ENCODE assay signal across 7 cellular contexts in the genomic region with DNA sequence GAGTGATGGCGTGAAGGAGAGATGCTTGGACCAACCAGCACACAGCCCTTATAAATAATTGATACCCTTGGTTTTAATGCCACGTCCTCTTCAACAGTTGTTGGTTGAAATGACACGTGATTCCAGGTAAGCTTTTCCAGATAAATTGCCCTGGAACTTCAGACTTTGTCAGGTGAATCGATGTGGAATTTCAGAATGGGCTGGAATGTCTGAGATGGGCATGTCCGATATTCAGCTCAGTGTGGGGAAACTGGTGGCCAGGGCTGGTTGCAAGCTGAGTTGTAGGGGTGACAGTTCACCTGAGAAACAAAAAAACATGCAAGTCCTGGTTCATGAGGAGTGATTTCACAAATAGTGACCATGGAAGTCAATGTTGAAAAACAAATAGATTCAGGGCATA.
DNase-seq lines count a peak whose midpoint lies in the region; ATAC-seq and TF ChIP-seq lines count a peak whose summit lies in the region.
"Not testable (repeated sequence)": the region's sequence is repeated elsewhere in the genome, so short reads cannot be mapped to it uniquely, and the experiment has no call there.

No MANE protein-coding gene starts in this region.

- H3K9me2 ChIP-seq in MM.1S (replicated peaks; ENCODE audit: insufficient read depth, low read length) = not testable (repeated sequence)

- H3K9me3 ChIP-seq in CD8-positive, alpha-beta memory T cell (ENCODE audit: low read length); MM.1S (replicated peaks; ENCODE audit: insufficient read depth, low read length); liver (ENCODE audit: control insufficient read depth in 4 of 4, low read length in 3 of 4): not testable (repeated sequence)

- not testable (repeated sequence) for H3K27ac ChIP-seq in CD8-positive, alpha-beta memory T cell (ENCODE audit: low read depth, low read length)
- H3K27ac ChIP-seq in MM.1S (ENCODE audit: low read length) (peak overlapping the region; percentile 95; the same call in 1 of the 2 replicates), liver (ENCODE audit: low read depth in 1 of 2, low read length in 2 of 2) (peak overlapping the region; percentile 64 to 71)

- H3K4me1 Mint-ChIP-seq in CD8-positive, alpha-beta memory T cell = peaks cover 18 to 28% (median 20%) of the 10 kb centered on the region in 3 donors
- H3K4me1 Mint-ChIP-seq in activated T-cell treated with anti-CD3 and anti-CD28 coated beads, Interleukin-2, amount 50 U/mL, for 24 hours (ENCODE audit: low read depth) = peaks cover 35% of the 10 kb centered on the region
- H3K4me1 Mint-ChIP-seq in chondrocyte (ENCODE audit: low read depth) = peaks cover 59% of the 10 kb centered on the region
- H3K4me1 Mint-ChIP-seq in naive thymus-derived CD8-positive, alpha-beta T cell; progenitor cell of endocrine pancreas (ENCODE audit: low read depth): not testable (repeated sequence)

- peak overlapping the region in 6 of 8 donors; percentile 81 to 99 (median 92) for H3K27ac Mint-ChIP-seq in CD8-positive, alpha-beta memory T cell
- H3K27ac Mint-ChIP-seq in activated T-cell treated with anti-CD3 and anti-CD28 coated beads, Interleukin-2, amount 50 U/mL, for 24 hours = peak overlapping the region; percentile 79
- H3K27ac Mint-ChIP-seq in chondrocyte (ENCODE audit: unreplicated experiment) = peak overlapping the region; percentile 51
- H3K27ac Mint-ChIP-seq in naive thymus-derived CD8-positive, alpha-beta T cell = peak overlapping the region in 7 of 10 donors; percentile 77 to 91 (median 87)
- H3K27ac Mint-ChIP-seq in progenitor cell of endocrine pancreas = peak overlapping the region; percentile 98

- H3K9ac ChIP-seq in MM.1S (ENCODE audit: low read length); liver (ENCODE audit: low read depth in 1 of 2, low read length in 2 of 2): not testable (repeated sequence)

- H3K79me2 ChIP-seq in MM.1S (ENCODE audit: low read length) = not testable (repeated sequence)

- ATAC-seq in naive thymus-derived CD8-positive, alpha-beta T cell = not testable (repeated sequence)

- H4K20me1 ChIP-seq in MM.1S (ENCODE audit: insufficient read depth, low read length) = not testable (repeated sequence)

- DNase-seq in CD8-positive, alpha-beta memory T cell; MM.1S; activated T-cell treated with anti-CD3 and anti-CD28 coated beads, Interleukin-2, amount 50 U/mL, for 24 hours; chondrocyte (ENCODE audit: low spot score); naive thymus-derived CD8-positive, alpha-beta T cell; progenitor cell of endocrine pancreas (ENCODE audit: low spot score, unreplicated experiment): not testable (repeated sequence)

- not testable (repeated sequence) for H3K4me3 ChIP-seq in CD8-positive, alpha-beta memory T cell (ENCODE audit: low read length); MM.1S (ENCODE audit: low read length); liver (ENCODE audit: low read depth in 1 of 3, low read length in 3 of 3)

- not testable (repeated sequence) for H3K27me3 Mint-ChIP-seq in CD8-positive, alpha-beta memory T cell; activated T-cell treated with anti-CD3 and anti-CD28 coated beads, Interleukin-2, amount 50 U/mL, for 24 hours; chondrocyte (ENCODE audit: low read depth); naive thymus-derived CD8-positive, alpha-beta T cell; progenitor cell of endocrine pancreas

- H3K4me2 ChIP-seq in MM.1S (ENCODE audit: low read depth, low read length) = peak overlapping the region; percentile 78; the same call in 1 of the 2 replicates

- not testable (repeated sequence) for H3K9me3 Mint-ChIP-seq in CD8-positive, alpha-beta memory T cell; activated T-cell treated with anti-CD3 and anti-CD28 coated beads, Interleukin-2, amount 50 U/mL, for 24 hours; chondrocyte (ENCODE audit: low read depth); naive thymus-derived CD8-positive, alpha-beta T cell; progenitor cell of endocrine pancreas (ENCODE audit: low read depth)

- peak overlapping the region in 5 of 7 donors; percentile 38 to 87 (median 81) for H3K4me3 Mint-ChIP-seq in CD8-positive, alpha-beta memory T cell
- not testable (repeated sequence) for H3K4me3 Mint-ChIP-seq in activated T-cell treated with anti-CD3 and anti-CD28 coated beads, Interleukin-2, amount 50 U/mL, for 24 hours; chondrocyte (ENCODE audit: unreplicated experiment); progenitor cell of endocrine pancreas (ENCODE audit: low read depth)
- peak overlapping the region in 3 of 10 donors; percentile 16 to 58 (median 33) for H3K4me3 Mint-ChIP-seq in naive thymus-derived CD8-positive, alpha-beta T cell

- TF ChIP-seq RAD21 in liver (IDR thresholded peaks at IDR 0.05) = not testable (repeated sequence)

- 47% methylated on average over 5 of the region's 5 CpGs for WGBS in liver

- not testable (repeated sequence) for H2AFZ ChIP-seq in MM.1S (ENCODE audit: low read length)

- POLR2A ChIA-PET in CD8-positive, alpha-beta memory T cell (lab: Charles Lee); naive thymus-derived CD8-positive, alpha-beta T cell (lab: Charles Lee): not testable (repeated sequence)

- CTCF ChIA-PET in CD8-positive, alpha-beta memory T cell (lab: Charles Lee) = not testable (repeated sequence)

- not testable (repeated sequence) for H3K27me3 ChIP-seq in CD8-positive, alpha-beta memory T cell (ENCODE audit: insufficient read depth, low read length, poor library complexity, severe bottlenecking); MM.1S (replicated peaks; ENCODE audit: insufficient read depth, low read length); liver (ENCODE audit: control insufficient read depth in 4 of 4, insufficient read depth in 4 of 4, low read length in 3 of 4)

- not testable (repeated sequence) for H3K4me1 ChIP-seq in CD8-positive, alpha-beta memory T cell (ENCODE audit: insufficient read depth, low read length); MM.1S (ENCODE audit: low read length); liver (ENCODE audit: control insufficient read depth in 4 of 4, insufficient read depth in 4 of 4, low read length in 3 of 4)

- peaks cover 16% of the 10 kb centered on the region for H3F3A ChIP-seq in MM.1S (ENCODE audit: insufficient read depth, low read length)

- TF ChIP-seq CTCF in MM.1S (IDR thresholded peaks at IDR 0.05; ENCODE audit: low read length); chondrocyte (IDR thresholded peaks at IDR 0.05); liver (IDR thresholded peaks at IDR 0.05; ENCODE audit: low read depth, low read length, missing input control); progenitor cell of endocrine pancreas (IDR thresholded peaks at IDR 0.05; ENCODE audit: unreplicated experiment): not testable (repeated sequence)

- H3K36me3 Mint-ChIP-seq in CD8-positive, alpha-beta memory T cell = peaks cover 0 to 23% (median 9%) of the 10 kb centered on the region in 3 donors
- peaks cover 72% of the 10 kb centered on the region for H3K36me3 Mint-ChIP-seq in activated T-cell treated with anti-CD3 and anti-CD28 coated beads, Interleukin-2, amount 50 U/mL, for 24 hours (ENCODE audit: low read depth)
- H3K36me3 Mint-ChIP-seq in chondrocyte (ENCODE audit: low read depth) (peaks cover 17% of the 10 kb centered on the region), progenitor cell of endocrine pancreas (ENCODE audit: insufficient read depth) (peaks cover 28% of the 10 kb centered on the region)
- not testable (repeated sequence) for H3K36me3 Mint-ChIP-seq in naive thymus-derived CD8-positive, alpha-beta T cell

- H3K36me3 ChIP-seq in CD8-positive, alpha-beta memory T cell (ENCODE audit: insufficient read depth, low read length); MM.1S (replicated peaks; ENCODE audit: insufficient read depth, low read length); liver (ENCODE audit: control insufficient read depth in 4 of 4, insufficient read depth in 3 of 4, low read depth in 1 of 4, low read length in 3 of 4): not testable (repeated sequence)

TF ChIP-seq in liver, 16 proteins besides CTCF, POLR2A, EP300 and RAD21:
- peak; percentile 45 for TF ChIP-seq SP1 (IDR thresholded peaks at IDR 0.05)
- peak; percentile 27 to 44 for TF ChIP-seq RXRA (IDR thresholded peaks at IDR 0.05)
- TF ChIP-seq, protein P1, sequence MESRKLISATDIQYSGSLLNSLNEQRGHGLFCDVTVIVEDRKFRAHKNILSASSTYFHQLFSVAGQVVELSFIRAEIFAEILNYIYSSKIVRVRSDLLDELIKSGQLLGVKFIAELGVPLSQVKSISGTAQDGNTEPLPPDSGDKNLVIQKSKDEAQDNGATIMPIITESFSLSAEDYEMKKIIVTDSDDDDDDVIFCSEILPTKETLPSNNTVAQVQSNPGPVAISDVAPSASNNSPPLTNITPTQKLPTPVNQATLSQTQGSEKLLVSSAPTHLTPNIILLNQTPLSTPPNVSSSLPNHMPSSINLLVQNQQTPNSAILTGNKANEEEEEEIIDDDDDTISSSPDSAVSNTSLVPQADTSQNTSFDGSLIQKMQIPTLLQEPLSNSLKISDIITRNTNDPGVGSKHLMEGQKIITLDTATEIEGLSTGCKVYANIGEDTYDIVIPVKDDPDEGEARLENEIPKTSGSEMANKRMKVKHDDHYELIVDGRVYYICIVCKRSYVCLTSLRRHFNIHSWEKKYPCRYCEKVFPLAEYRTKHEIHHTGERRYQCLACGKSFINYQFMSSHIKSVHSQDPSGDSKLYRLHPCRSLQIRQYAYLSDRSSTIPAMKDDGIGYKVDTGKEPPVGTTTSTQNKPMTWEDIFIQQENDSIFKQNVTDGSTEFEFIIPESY (IDR thresholded peaks at IDR 0.05) = peak; percentile 24
- TF ChIP-seq HNF4A (conservative IDR thresholded peaks at IDR 0.05) = peak; percentile 65 to 69
TF ChIP-seq in liver: peak in this region for 4; not testable (repeated sequence) for 12.
